18 cellular contexts compared by ENCODE assay signal in the genomic region with DNA sequence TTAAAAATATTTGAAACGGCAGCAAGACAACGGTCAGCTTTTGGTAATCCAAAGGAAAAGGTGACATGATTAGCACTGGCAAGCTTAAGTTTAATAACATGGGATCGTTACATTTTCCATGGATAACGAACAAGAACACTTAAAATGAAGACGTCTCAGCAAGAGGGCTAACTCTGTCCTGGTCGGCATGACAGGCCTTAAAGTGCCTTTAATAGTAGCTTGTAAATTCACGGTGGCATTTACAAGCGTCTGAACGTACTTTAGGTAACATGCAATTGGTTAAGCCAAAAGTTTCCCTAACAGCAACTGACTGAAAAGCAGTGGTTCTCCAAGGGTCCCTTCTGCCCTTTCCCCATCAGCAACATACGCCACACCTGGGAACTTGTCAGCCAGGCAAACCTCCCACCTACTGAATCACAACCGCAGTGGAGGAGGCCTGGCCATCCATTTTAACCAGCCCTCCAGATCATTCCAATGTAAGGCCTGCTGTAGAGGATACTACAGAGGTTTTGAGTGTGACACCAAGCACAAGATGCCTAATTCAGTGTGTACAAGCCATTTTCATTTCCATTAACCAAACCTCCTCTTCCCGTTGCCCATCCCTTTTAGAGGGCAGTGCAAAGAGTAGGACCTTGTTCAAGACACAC. TPM values are rescaled to one million over a fixed set of nuclear protein-coding genes. Genes with fewer than 3 reads are reported as not detected.
DNase-seq lines count a peak whose midpoint lies in the region; ATAC-seq, FAIRE-seq and TF ChIP-seq lines count a peak whose summit lies in the region.
"Had no signal": no experiment of that assay in that cellular context is flagged by ENCODE, and none has a peak within 500 bp of the region (broad histone marks: within the 10 kb centered on the region; RNA-seq: fewer than 3 reads in every experiment).

No MANE protein-coding gene starts in this region.

- peak; percentile 80 for FAIRE-seq in bronchial epithelial cell (lab: Jason Lieb, UNC)

- CTCF ChIA-PET in Calu3 (lab: Charles Lee): interaction anchor here (0.6 kb wide), 1 partner anchor 104 kb away, joined by 3 read pairs; no protein-coding TSS in a partner anchor
- CTCF ChIA-PET in PC-3 (lab: Charles Lee): no interaction called here

- H3K27me3 ChIP-seq in PC-3 (ENCODE audit: low read length): no peaks in the 10 kb centered on the region
- H3K27me3 ChIP-seq in bronchial epithelial cell (ENCODE audit: control insufficient read depth, insufficient read depth, low read length): no peaks in the 10 kb centered on the region
- H3K27me3 ChIP-seq in prostate gland (replicated peaks; ENCODE audit: insufficient read depth): no peaks in the 10 kb centered on the region

- H3K9me3 ChIP-seq in PC-3 (ENCODE audit: low read length) (no peaks in the 10 kb centered on the region), prostate gland (no peaks in the 10 kb centered on the region)
- H3K9me3 ChIP-seq: BLaER1 treated with 17β-estradiol and CSF1 and Interleukin-3, amounts not matched to agents 10 nM and 100 nM had no signal

- no peak overlapping the region for H3K27ac ChIP-seq in PC-3 (ENCODE audit: low read length)
- H3K27ac ChIP-seq in prostate gland: no peak overlapping the region
- H3K27ac ChIP-seq: BLaER1 treated with 17β-estradiol and CSF1 and Interleukin-3, amounts not matched to agents 10 nM and 100 nM had no signal

- no peaks in the 10 kb centered on the region for H3K27me3 Mint-ChIP-seq in Calu3 (ENCODE audit: unreplicated experiment)

- no peak for TF ChIP-seq CTCF in Calu3 (IDR thresholded peaks at IDR 0.05; ENCODE audit: unreplicated experiment)
- no peak for TF ChIP-seq CTCF in PC-3 (conservative IDR thresholded peaks at IDR 0.05; ENCODE audit: low read depth, low read length)
- no peak for TF ChIP-seq CTCF in bronchial epithelial cell (IDR thresholded peaks at IDR 0.05; ENCODE audit: insufficient read depth, low read length, severe bottlenecking)
- no peak for TF ChIP-seq CTCF in prostate gland (IDR thresholded peaks at IDR 0.05)

- H4K20me1 ChIP-seq in PC-3 (ENCODE audit: low read length): peaks cover 9% of the 10 kb centered on the region; the same call in 1 of the 2 replicates

- POLR2A ChIA-PET in PC-3 (lab: Charles Lee; ENCODE audit: unreplicated experiment): no interaction called here

- peak overlapping the region; percentile 99 for H3K4me3 Mint-ChIP-seq in Calu3 (ENCODE audit: low read depth, unreplicated experiment)
- H3K4me3 Mint-ChIP-seq: B cell had no signal

- no peak overlapping the region for H2AFZ ChIP-seq in PC-3 (ENCODE audit: low read length)

- H3K4me1 ChIP-seq in PC-3 (ENCODE audit: insufficient read depth, low read length) (peaks cover 24% of the 10 kb centered on the region; the same call in 1 of the 2 replicates), prostate gland (replicated peaks) (no peaks in the 10 kb centered on the region)

- peaks cover 92% of the 10 kb centered on the region for H3K79me2 ChIP-seq in PC-3 (ENCODE audit: low read length)

- no peaks in the 10 kb centered on the region for H3K9me2 ChIP-seq in PC-3 (replicated peaks; ENCODE audit: low read length)

- no peak for TF ChIP-seq POLR2A in prostate gland (IDR thresholded peaks at IDR 0.05)

- ATAC-seq in PC-3 (no peak), HG02571 (IDR thresholded peaks at IDR 0.05; ENCODE audit: unreplicated experiment) (no peak), HG03571 (IDR thresholded peaks at IDR 0.05; ENCODE audit: unreplicated experiment) (no peak)
- ATAC-seq: HCT116 had no signal

- BruUV-seq in Calu3 (replicated peaks; lab: Mats Ljungman, UMichigan): no TSS peak
- no TSS peak for BruUV-seq in PC-3 (replicated peaks; lab: Mats Ljungman, UMichigan)

- H3K4me1 Mint-ChIP-seq in Calu3 (ENCODE audit: low read depth, unreplicated experiment): peaks cover 45% of the 10 kb centered on the region

- H3K9me3 Mint-ChIP-seq in Calu3 (ENCODE audit: low read depth, unreplicated experiment): no peaks in the 10 kb centered on the region
- H3K9me3 Mint-ChIP-seq: CD8-positive, alpha-beta memory T cell had no signal

- DNase-seq in Calu3 (no peak), PC-3 (no peak), bronchial epithelial cell (ENCODE audit: low read depth) (no peak), prostate gland (ENCODE audit: low spot score) (peak; percentile 34), DMS79 treated with DMSO at 0.1 percent for 48 hours (lab: John Stamatoyannopoulos, UW) (no peak)
- DNase-seq: CD8-positive, alpha-beta memory T cell; COR-L47; DMS153; DMS79; GF-D8; GOT3; H7; KG1 had no signal

- no peak overlapping the region for H3K9ac ChIP-seq in PC-3 (ENCODE audit: low read length)
- H3K9ac ChIP-seq: BLaER1 treated with 17β-estradiol and CSF1 and Interleukin-3, amounts not matched to agents 10 nM and 100 nM had no signal

- 39% methylated on average over 12 of the region's 12 CpGs for WGBS in prostate gland

- H3K36me3 ChIP-seq in PC-3 (ENCODE audit: low read depth, low read length) (no peaks in the 10 kb centered on the region), bronchial epithelial cell (ENCODE audit: control insufficient read depth, insufficient read depth, low read length) (no peaks in the 10 kb centered on the region), prostate gland (no peaks in the 10 kb centered on the region)
- H3K36me3 ChIP-seq: BLaER1 treated with 17β-estradiol and CSF1 and Interleukin-3, amounts not matched to agents 10 nM and 100 nM had no signal

- intact Hi-C loops in Calu3 (cut with micrococcal nuclease; ENCODE audit: unreplicated experiment) (no loop called here), PC-3 (cut with micrococcal nuclease) (no loop called here), prostate gland (cut with DNase I) (no loop called here)

- H3K27ac Mint-ChIP-seq in Calu3 (ENCODE audit: unreplicated experiment): no peak overlapping the region
- H3K27ac Mint-ChIP-seq: B cell had no signal

- H3K36me3 Mint-ChIP-seq in Calu3 (ENCODE audit: insufficient read depth, unreplicated experiment): peaks cover 37% of the 10 kb centered on the region

- no peak overlapping the region for H3K4me3 ChIP-seq in PC-3 (ENCODE audit: low read length)
- no peak overlapping the region for H3K4me3 ChIP-seq in bronchial epithelial cell (ENCODE audit: low read depth, low read length)
- H3K4me3 ChIP-seq in prostate gland: no peak overlapping the region
- H3K4me3 ChIP-seq: BLaER1 treated with 17β-estradiol and CSF1 and Interleukin-3, amounts not matched to agents 10 nM and 100 nM had no signal

- H3K4me2 ChIP-seq in PC-3 (ENCODE audit: low read length): 0 out of 2 replicates have a peak overlapping the region, but pooled peaks have one; percentile 7
- H3K4me2 ChIP-seq: BLaER1 treated with 17β-estradiol and CSF1 and Interleukin-3, amounts not matched to agents 10 nM and 100 nM had no signal

- no peaks in the 10 kb centered on the region for H3F3A ChIP-seq in PC-3 (ENCODE audit: low read length, unreplicated experiment)

RNA-seq across cellular contexts. Expression of gene TGFA, which starts 4.4 kb away (rescaled TPM):
- total RNA-seq in Calu3 (2022) (80.0 and 104 TPM in 2 replicates), PC-3 (2014; rRNA removed) (45.0 and 54.7 TPM in 2 replicates), bronchial epithelial cell (85.3 and 111 TPM in 2 replicates), prostate gland (1 to 10 TPM; 3.7 to 9.2 TPM)
- total RNA-seq: B cell had no signal
